In the genomic region with DNA sequence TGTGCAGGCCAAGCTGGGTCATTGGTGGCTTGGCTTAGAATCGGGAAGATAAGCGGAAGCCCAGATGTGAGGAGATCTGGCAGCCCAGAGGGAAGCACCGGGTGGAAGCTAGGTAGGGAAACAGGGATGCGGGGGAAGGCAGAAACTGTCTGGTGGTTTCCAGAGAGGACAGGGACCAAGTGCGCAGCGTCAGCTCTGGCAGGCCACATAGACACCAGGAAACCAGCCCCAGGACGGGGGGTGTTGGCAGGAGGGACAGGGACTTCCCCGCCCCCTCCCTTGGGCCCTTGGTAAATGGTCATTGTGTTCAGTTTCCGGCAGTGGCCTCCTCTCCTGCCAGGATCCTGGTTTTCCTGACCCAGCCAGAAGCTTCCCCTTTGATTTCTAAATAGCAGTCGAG, we compare ENCODE assay signal across 9 cellular contexts. TPM values are rescaled to one million over a fixed set of nuclear protein-coding genes. Genes with fewer than 3 reads are reported as not detected.
A peak's percentile ranks its signal among the peaks of the same experiment; 100 is the strongest.
DNase-seq lines count a peak whose midpoint lies in the region; ATAC-seq and TF ChIP-seq lines count a peak whose summit lies in the region.
"Had no signal": no experiment of that assay in that cellular context is flagged by ENCODE, and none has a peak within 500 bp of the region (broad histone marks: within the 10 kb centered on the region; RNA-seq: fewer than 3 reads in every experiment).

No MANE protein-coding gene starts in this region.

- H3K27ac ChIP-seq in dorsolateral prefrontal cortex (peak overlapping the region; percentile 52 to 100 (median 98)), tibial nerve (peak overlapping the region; percentile 39 to 94 (median 90))

- TF ChIP-seq CTCF in dorsolateral prefrontal cortex (IDR thresholded peaks at IDR 0.05 in 54 of 56, conservative IDR thresholded peaks at IDR 0.05 in 2 of 56; ENCODE audit: low read depth in 1 of 56, partially characterized antibody in 56 of 56) = peak in 7 of 56 donors; percentile 4 to 23 (median 13)
- no peak for TF ChIP-seq CTCF in tibial nerve (IDR thresholded peaks at IDR 0.05)

- no peak overlapping the region for H3K27ac Mint-ChIP-seq in activated T-cell treated with anti-CD3 and anti-CD28 coated beads, Interleukin-2, amount 50 U/mL, for 24 hours

- TF ChIP-seq POLR2A in tibial nerve (IDR thresholded peaks at IDR 0.05) = no peak

- peak overlapping the region; percentile 59 to 98 (median 89) for H3K4me3 ChIP-seq in dorsolateral prefrontal cortex
- peak overlapping the region in 3 of 4 donors; percentile 75 to 87 (median 80) for H3K4me3 ChIP-seq in tibial nerve

- peaks cover 75% of the 10 kb centered on the region for H3K4me1 Mint-ChIP-seq in activated T-cell treated with anti-CD3 and anti-CD28 coated beads, Interleukin-2, amount 50 U/mL, for 24 hours (ENCODE audit: low read depth)

- no peak for ATAC-seq in GM21526 (IDR thresholded peaks at IDR 0.05; ENCODE audit: low FRiP score, unreplicated experiment)

- peak overlapping the region; percentile 50 for H3K4me3 Mint-ChIP-seq in activated T-cell treated with anti-CD3 and anti-CD28 coated beads, Interleukin-2, amount 50 U/mL, for 24 hours

- no peaks in the 10 kb centered on the region for H3K36me3 ChIP-seq in tibial nerve

- TF ChIP-seq EP300 in tibial nerve (IDR thresholded peaks at IDR 0.05) = peak in 1 of 2 donors; percentile 21

- WGBS in tibial nerve, 2 donors = 34 to 35% methylated on average over 9 to 10 of the region's 10 CpGs

- no peaks in the 10 kb centered on the region for H3K27me3 ChIP-seq in dorsolateral prefrontal cortex
- no peaks in the 10 kb centered on the region for H3K27me3 ChIP-seq in tibial nerve

- H3K27me3 Mint-ChIP-seq in activated T-cell treated with anti-CD3 and anti-CD28 coated beads, Interleukin-2, amount 50 U/mL, for 24 hours = no peaks in the 10 kb centered on the region

- intact Hi-C loops in dorsolateral prefrontal cortex (cut with DNase I) = loop anchor here in 1 of 2 donors (10.0 kb wide), 1 partner anchor 366 kb away; no protein-coding TSS in a partner anchor

- peaks cover 0 to 91% (median 82%) of the 10 kb centered on the region in 4 donors for H3K4me1 ChIP-seq in tibial nerve

- no peaks in the 10 kb centered on the region for H3K9me3 ChIP-seq in tibial nerve

- no peaks in the 10 kb centered on the region for H3K9me3 Mint-ChIP-seq in activated T-cell treated with anti-CD3 and anti-CD28 coated beads, Interleukin-2, amount 50 U/mL, for 24 hours

- DNase-seq in activated T-cell treated with anti-CD3 and anti-CD28 coated beads, Interleukin-2, amount 50 U/mL, for 24 hours = no peak
- DNase-seq in activated T-cell treated with anti-CD3 and anti-CD28 coated beads, Interleukin-2, amount 50 U/mL, for 1 hour = no peak
- DNase-seq in dorsolateral prefrontal cortex (peak in 9 of 10 donors; percentile 64 to 88 (median 85)), midbrain (lab: John Stamatoyannopoulos, UW) (peak; percentile 84), tibial nerve (ENCODE audit: low spot score in 2 of 2) (no peak), activated gamma-delta T cell (lab: John Stamatoyannopoulos, UW) (no peak), NCI-H2196 treated with DMSO at 0.1 percent for 48 hours (lab: John Stamatoyannopoulos, UW; ENCODE audit: unreplicated experiment) (no peak)

- peaks cover 8% of the 10 kb centered on the region for H3K36me3 Mint-ChIP-seq in activated T-cell treated with anti-CD3 and anti-CD28 coated beads, Interleukin-2, amount 50 U/mL, for 24 hours (ENCODE audit: low read depth)

RNA-seq across cellular contexts. Expression of gene RALGDS, which starts 2.0 kb away (rescaled TPM):
- total RNA-seq in dorsolateral prefrontal cortex (100 to 1,000 TPM in 109 of 120 experiments, 10 to 100 TPM in 11; 72.2 to 415 (median 142) TPM), tibial nerve (10 to 100 TPM; 34.5 to 60.0 (median 48.7) TPM)

RNA-seq across cellular contexts. Expression of gene GBGT1, which starts 44.7 kb away (rescaled TPM):
- total RNA-seq in dorsolateral prefrontal cortex (10 to 100 TPM in 109 of 120 experiments, 1 to 10 TPM in 11; 5.8 to 27.4 (median 13.8) TPM), tibial nerve (10 to 100 TPM; 15.3 to 63.3 (median 36.8) TPM)
- total RNA-seq: SK-MEL-5 had no signal

RNA-seq across cellular contexts. Expression of gene CEL, which starts 57.3 kb away (rescaled TPM):
- total RNA-seq in dorsolateral prefrontal cortex (1 to 10 TPM in 107 of 120 experiments, under 1 TPM in 13; 0.64 to 7.6 (median 2.1) TPM), tibial nerve (10 to 100 TPM in 1 of 4 donors, 1 to 10 TPM in 3; 1.7 to 10.5 (median 2.6) TPM)
- total RNA-seq: SK-MEL-5 had no signal

Comparison
In these comparisons a context has a peak if more than half of its experiments do, and no peak if none do; other contexts are left out.
1. DNase-seq: peak in dorsolateral prefrontal cortex (9 of 10) and midbrain (single experiment); none in activated T-cell treated with anti-CD3 and anti-CD28 coated beads, Interleukin-2, amount 50 U/mL, for 24 hours (single experiment), activated T-cell treated with anti-CD3 and anti-CD28 coated beads, Interleukin-2, amount 50 U/mL, for 1 hour (single experiment), tibial nerve (0 of 2), activated gamma-delta T cell (single experiment) and NCI-H2196 treated with DMSO at 0.1 percent for 48 hours (single experiment).